29 cellular contexts compared by ENCODE assay signal in genomic region chr3:188544012-188544411, GRCh38.
"Had no signal": no experiment of that assay in that cellular context is flagged by ENCODE, and none has a peak within 500 bp of the region (broad histone marks: within the 10 kb centered on the region; RNA-seq: fewer than 3 reads in every experiment).

No MANE protein-coding gene starts in this region.

- H3K27me3 Mint-ChIP-seq: dendritic cell treated with granulocyte-macrophage colony-stimulating factor and Interleukin-4, amounts not matched to agents 40 ng/mL and 50 ng/mL, for 4 days; effector memory CD8-positive, alpha-beta T cell had no signal

- H3K4me1 ChIP-seq: gastrocnemius medialis had no signal

- FAIRE-seq: colon, endometrium, endothelial cell of umbilical vein, frontal cortex had no signal

- H3K4me1 Mint-ChIP-seq: endodermal cell had no signal

- ATAC-seq: effector memory CD8-positive, alpha-beta T cell; esophagus mucosa; foreskin keratinocyte; gastrocnemius medialis; gastroesophageal sphincter; heart left ventricle; heart right ventricle had no signal

- H3K9me3 Mint-ChIP-seq: dendritic cell treated with granulocyte-macrophage colony-stimulating factor and Interleukin-4, amounts not matched to agents 40 ng/mL and 50 ng/mL, for 4 days; effector memory CD8-positive, alpha-beta T cell; endodermal cell had no signal

- H3K4me3 Mint-ChIP-seq: dendritic cell treated with granulocyte-macrophage colony-stimulating factor and Interleukin-4, amounts not matched to agents 40 ng/mL and 50 ng/mL, for 4 days; effector memory CD8-positive, alpha-beta T cell; endodermal cell had no signal

- DNase-seq: colonic mucosa; cortex of kidney; dermis blood vessel endothelial cell; dorsolateral prefrontal cortex; effector CD4-positive, alpha-beta T cell; effector CD8-positive, alpha-beta T cell; effector memory CD4-positive, alpha-beta T cell; effector memory CD8-positive, alpha-beta T cell; endodermal cell; erythroblast; esophagus squamous epithelium; foreskin fibroblast; foreskin keratinocyte; foreskin melanocyte; gastrocnemius medialis; glutamatergic neuron; head of caudate nucleus; heart left ventricle; heart right ventricle had no signal

- H3K36me3 ChIP-seq: colonic mucosa, esophagus squamous epithelium, gastrocnemius medialis had no signal

- H3K9me3 ChIP-seq: colonic mucosa, esophagus muscularis mucosa, esophagus squamous epithelium, gastrocnemius medialis, gastroesophageal sphincter, heart left ventricle, heart right ventricle had no signal

- H3K4me3 ChIP-seq: colonic mucosa, coronary artery, dorsolateral prefrontal cortex, esophagus muscularis mucosa, esophagus squamous epithelium, gastrocnemius medialis, gastroesophageal sphincter, heart left ventricle, heart right ventricle had no signal

- H3K27ac ChIP-seq: colonic mucosa, coronary artery, dorsolateral prefrontal cortex, epithelial cell of prostate, esophagus muscularis mucosa, esophagus squamous epithelium, foreskin keratinocyte, gastrocnemius medialis, gastroesophageal sphincter, heart left ventricle, heart right ventricle had no signal

- H3K27me3 ChIP-seq: colonic mucosa, dorsolateral prefrontal cortex, esophagus muscularis mucosa, esophagus squamous epithelium, foreskin keratinocyte, gastrocnemius medialis, gastroesophageal sphincter, heart left ventricle, heart right ventricle had no signal

- H3K27ac Mint-ChIP-seq: dendritic cell treated with granulocyte-macrophage colony-stimulating factor and Interleukin-4, amounts not matched to agents 40 ng/mL and 50 ng/mL, for 4 days; effector memory CD8-positive, alpha-beta T cell; endodermal cell had no signal
